Comparison of ENCODE assay signal across 8 cellular contexts in genomic region chr16:21542075-21542474, GRCh38. TPM values are rescaled to one million over a fixed set of nuclear protein-coding genes. Genes with fewer than 3 reads are reported as not detected.
DNase-seq lines count a peak whose midpoint lies in the region; ATAC-seq and TF ChIP-seq lines count a peak whose summit lies in the region.
"Not testable (repeated sequence)": the region's sequence is repeated elsewhere in the genome, so short reads cannot be mapped to it uniquely, and the experiment has no call there.

No MANE protein-coding gene starts in this region.

- POLR2A ChIA-PET in OCI-LY7 (lab: Charles Lee) = not testable (repeated sequence)

- not testable (repeated sequence) for ATAC-seq in central memory CD8-positive, alpha-beta T cell (replicated peaks; ENCODE audit: extremely low read depth, poor library complexity, severe bottlenecking); memory B cell (ENCODE audit: low read depth); stimulated activated effector memory CD8-positive, alpha-beta T cell treated with anti-CD3 and anti-CD28 coated beads, Interleukin-12 subunit alpha, Interleukin-12 subunit beta, amount 100 ng/mL, for 72 hours

- DNase-seq in OCI-LY7 (ENCODE audit: low spot score); activated CD4-positive, alpha-beta T cell treated with anti-CD3 and anti-CD28 coated beads, Interleukin-2, amount 10 ng/mL, durations not matched to agents 24 days and 14 days; activated T-helper 1 cell treated with anti-CD3 and anti-CD28 coated beads, Interleukin-12 subunit alpha, Interleukin-12 subunit beta, Interleukin-2, Interleukin-4 antibody, amounts not matched to agents 30 ng/mL and 10 ng/mL and 1 ng/mL, durations not matched to agents 14 hours and 24 hours and 36 hours (ENCODE audit: low spot score); central memory CD8-positive, alpha-beta T cell (ENCODE audit: low spot score in 2 of 2); memory B cell (ENCODE audit: low spot score in 2 of 2); stimulated activated effector memory CD8-positive, alpha-beta T cell treated with anti-CD3 and anti-CD28 coated beads, Interleukin-12 subunit alpha, Interleukin-12 subunit beta, amount 100 ng/mL, for 72 hours (ENCODE audit: low spot score in 2 of 2); tibial artery: not testable (repeated sequence)

- intact Hi-C loops in OCI-LY7 (cut with micrococcal nuclease; ENCODE audit: unreplicated experiment); activated CD4-positive, alpha-beta T cell treated with anti-CD3 and anti-CD28 coated beads, Interleukin-2, amount 10 ng/mL, durations not matched to agents 24 days and 14 days (cut with micrococcal nuclease); activated T-helper 1 cell treated with anti-CD3 and anti-CD28 coated beads, Interleukin-12 subunit alpha, Interleukin-12 subunit beta, Interleukin-2, Interleukin-4 antibody, amounts not matched to agents 30 ng/mL and 10 ng/mL and 1 ng/mL, durations not matched to agents 14 hours and 24 hours and 36 hours (cut with micrococcal nuclease); tibial artery (cut with DNase I; ENCODE audit: low total_unique reads): not testable (repeated sequence)

- H3K27me3 Mint-ChIP-seq in activated CD4-positive, alpha-beta T cell treated with anti-CD3 and anti-CD28 coated beads, Interleukin-2, amount 10 ng/mL, durations not matched to agents 24 days and 14 days; activated T-helper 1 cell treated with anti-CD3 and anti-CD28 coated beads, Interleukin-12 subunit alpha, Interleukin-12 subunit beta, Interleukin-2, Interleukin-4 antibody, amounts not matched to agents 30 ng/mL and 10 ng/mL and 1 ng/mL, durations not matched to agents 14 hours and 24 hours and 36 hours (ENCODE audit: insufficient read depth); central memory CD8-positive, alpha-beta T cell; memory B cell: not testable (repeated sequence)

- BruUV-seq in OCI-LY7 (replicated peaks; lab: Mats Ljungman, UMichigan) = not testable (repeated sequence)

- H3K79me2 ChIP-seq in DOHH2 (ENCODE audit: control insufficient read depth, low read length); OCI-LY7 (ENCODE audit: insufficient read depth, low read depth, low read length): not testable (repeated sequence)

- H3K36me3 ChIP-seq in DOHH2 (ENCODE audit: control insufficient read depth, low read length); OCI-LY7 (ENCODE audit: insufficient read depth, low read length); tibial artery: not testable (repeated sequence)

- peak overlapping the region; percentile 39 for H3K4me2 ChIP-seq in DOHH2 (ENCODE audit: low read length)
- 0 out of 2 replicates have a peak overlapping the region, but pooled peaks have one; percentile 10 for H3K4me2 ChIP-seq in OCI-LY7 (ENCODE audit: low read length)

- not testable (repeated sequence) for H3K36me3 Mint-ChIP-seq in activated CD4-positive, alpha-beta T cell treated with anti-CD3 and anti-CD28 coated beads, Interleukin-2, amount 10 ng/mL, durations not matched to agents 24 days and 14 days (ENCODE audit: low read depth); activated T-helper 1 cell treated with anti-CD3 and anti-CD28 coated beads, Interleukin-12 subunit alpha, Interleukin-12 subunit beta, Interleukin-2, Interleukin-4 antibody, amounts not matched to agents 30 ng/mL and 10 ng/mL and 1 ng/mL, durations not matched to agents 14 hours and 24 hours and 36 hours (ENCODE audit: low read depth); central memory CD8-positive, alpha-beta T cell (ENCODE audit: insufficient read depth); memory B cell
- H3K36me3 Mint-ChIP-seq in stimulated activated effector memory CD8-positive, alpha-beta T cell treated with anti-CD3 and anti-CD28 coated beads, Interleukin-12 subunit alpha, Interleukin-12 subunit beta, amount 100 ng/mL, for 72 hours = peaks cover 14% of the 10 kb centered on the region

- H3K4me1 Mint-ChIP-seq in activated CD4-positive, alpha-beta T cell treated with anti-CD3 and anti-CD28 coated beads, Interleukin-2, amount 10 ng/mL, durations not matched to agents 24 days and 14 days = peaks cover 32% of the 10 kb centered on the region
- peaks cover 29% of the 10 kb centered on the region for H3K4me1 Mint-ChIP-seq in activated T-helper 1 cell treated with anti-CD3 and anti-CD28 coated beads, Interleukin-12 subunit alpha, Interleukin-12 subunit beta, Interleukin-2, Interleukin-4 antibody, amounts not matched to agents 30 ng/mL and 10 ng/mL and 1 ng/mL, durations not matched to agents 14 hours and 24 hours and 36 hours (ENCODE audit: low read depth)
- not testable (repeated sequence) for H3K4me1 Mint-ChIP-seq in central memory CD8-positive, alpha-beta T cell
- H3K4me1 Mint-ChIP-seq in memory B cell = peaks cover 13% of the 10 kb centered on the region
- H3K4me1 Mint-ChIP-seq in stimulated activated effector memory CD8-positive, alpha-beta T cell treated with anti-CD3 and anti-CD28 coated beads, Interleukin-12 subunit alpha, Interleukin-12 subunit beta, amount 100 ng/mL, for 72 hours = peaks cover 32% of the 10 kb centered on the region

- H3K27me3 ChIP-seq in DOHH2 (ENCODE audit: control insufficient read depth, low read length); tibial artery: not testable (repeated sequence)

- H2AFZ ChIP-seq in OCI-LY7 (ENCODE audit: low read length) = peak overlapping the region; percentile 35; the same call in 1 of the 2 replicates

- peak overlapping the region; percentile 62 for H3K27ac Mint-ChIP-seq in activated CD4-positive, alpha-beta T cell treated with anti-CD3 and anti-CD28 coated beads, Interleukin-2, amount 10 ng/mL, durations not matched to agents 24 days and 14 days
- peak overlapping the region; percentile 67 for H3K27ac Mint-ChIP-seq in activated T-helper 1 cell treated with anti-CD3 and anti-CD28 coated beads, Interleukin-12 subunit alpha, Interleukin-12 subunit beta, Interleukin-2, Interleukin-4 antibody, amounts not matched to agents 30 ng/mL and 10 ng/mL and 1 ng/mL, durations not matched to agents 14 hours and 24 hours and 36 hours
- H3K27ac Mint-ChIP-seq in central memory CD8-positive, alpha-beta T cell (ENCODE audit: low read depth) = peak overlapping the region; percentile 74
- H3K27ac Mint-ChIP-seq in memory B cell = peak overlapping the region; percentile 67
- not testable (repeated sequence) for H3K27ac Mint-ChIP-seq in stimulated activated effector memory CD8-positive, alpha-beta T cell treated with anti-CD3 and anti-CD28 coated beads, Interleukin-12 subunit alpha, Interleukin-12 subunit beta, amount 100 ng/mL, for 72 hours

- not testable (repeated sequence) for H3F3A ChIP-seq in DOHH2 (ENCODE audit: control insufficient read depth, insufficient read depth)

- not testable (repeated sequence) for H3K9me3 Mint-ChIP-seq in activated CD4-positive, alpha-beta T cell treated with anti-CD3 and anti-CD28 coated beads, Interleukin-2, amount 10 ng/mL, durations not matched to agents 24 days and 14 days; activated T-helper 1 cell treated with anti-CD3 and anti-CD28 coated beads, Interleukin-12 subunit alpha, Interleukin-12 subunit beta, Interleukin-2, Interleukin-4 antibody, amounts not matched to agents 30 ng/mL and 10 ng/mL and 1 ng/mL, durations not matched to agents 14 hours and 24 hours and 36 hours; central memory CD8-positive, alpha-beta T cell; memory B cell; stimulated activated effector memory CD8-positive, alpha-beta T cell treated with anti-CD3 and anti-CD28 coated beads, Interleukin-12 subunit alpha, Interleukin-12 subunit beta, amount 100 ng/mL, for 72 hours

- H3K4me1 ChIP-seq in DOHH2 (ENCODE audit: control insufficient read depth, low read length) (peaks cover 30% of the 10 kb centered on the region), OCI-LY7 (ENCODE audit: insufficient read depth, low read length, poor library complexity, severe bottlenecking) (peaks cover 32% of the 10 kb centered on the region), tibial artery (peaks cover 0 to 44% (median 7%) of the 10 kb centered on the region in 4 donors)

- not testable (repeated sequence) for H4K20me1 ChIP-seq in DOHH2 (ENCODE audit: control insufficient read depth, insufficient read depth, low read depth, low read length); OCI-LY7 (ENCODE audit: insufficient read depth, low read length)

- not testable (repeated sequence) for H3K4me3 ChIP-seq in DOHH2 (ENCODE audit: low read length); OCI-LY7 (ENCODE audit: low read depth, low read length, poor library complexity, severe bottlenecking); tibial artery

- not testable (repeated sequence) for H3K9me3 ChIP-seq in DOHH2 (ENCODE audit: control insufficient read depth, insufficient read depth, low read length); OCI-LY7 (ENCODE audit: low read length); tibial artery

- CTCF ChIA-PET in OCI-LY7 (lab: Charles Lee; ENCODE audit: unreplicated experiment) = not testable (repeated sequence)

- not testable (repeated sequence) for H3K9me2 ChIP-seq in DOHH2 (replicated peaks; ENCODE audit: control insufficient read depth, low read length); OCI-LY7 (ENCODE audit: insufficient read depth, low read length)

- H3K4me3 Mint-ChIP-seq in activated CD4-positive, alpha-beta T cell treated with anti-CD3 and anti-CD28 coated beads, Interleukin-2, amount 10 ng/mL, durations not matched to agents 24 days and 14 days = peak overlapping the region; percentile 17
- not testable (repeated sequence) for H3K4me3 Mint-ChIP-seq in activated T-helper 1 cell treated with anti-CD3 and anti-CD28 coated beads, Interleukin-12 subunit alpha, Interleukin-12 subunit beta, Interleukin-2, Interleukin-4 antibody, amounts not matched to agents 30 ng/mL and 10 ng/mL and 1 ng/mL, durations not matched to agents 14 hours and 24 hours and 36 hours; central memory CD8-positive, alpha-beta T cell
- peak overlapping the region; percentile 49 for H3K4me3 Mint-ChIP-seq in memory B cell
- peak overlapping the region; percentile 69 for H3K4me3 Mint-ChIP-seq in stimulated activated effector memory CD8-positive, alpha-beta T cell treated with anti-CD3 and anti-CD28 coated beads, Interleukin-12 subunit alpha, Interleukin-12 subunit beta, amount 100 ng/mL, for 72 hours

- not testable (repeated sequence) for TF ChIP-seq CTCF in DOHH2 (IDR thresholded peaks at IDR 0.05; ENCODE audit: low read depth, low read length, poor library complexity, severe bottlenecking); OCI-LY7 (conservative IDR thresholded peaks at IDR 0.05; ENCODE audit: low read length); tibial artery (IDR thresholded peaks at IDR 0.05)

- 0 out of 2 replicates have a peak overlapping the region, but pooled peaks have one; percentile 12 for H3K27ac ChIP-seq in DOHH2 (ENCODE audit: low read depth, low read length)
- not testable (repeated sequence) for H3K27ac ChIP-seq in OCI-LY7 (ENCODE audit: low read depth, low read length, poor library complexity, severe bottlenecking)
- H3K27ac ChIP-seq in tibial artery = peak overlapping the region; percentile 47 to 79

RNA-seq across cellular contexts. Expression of gene METTL9, which starts 57.3 kb away (rescaled TPM):
- total RNA-seq in OCI-LY7 (2014; rRNA removed; shearing (Covaris generic)) = 113 and 121 TPM in 2 replicates
- total RNA-seq in OCI-LY7 (2022) = 120 and 126 TPM in 2 replicates
- 65.6 and 66.7 TPM in 2 replicates for total RNA-seq in activated CD4-positive, alpha-beta T cell treated with anti-CD3 and anti-CD28 coated beads, Interleukin-2, amount 10 ng/mL, durations not matched to agents 24 days and 14 days
- 58.8 and 64.9 TPM in 2 replicates for total RNA-seq in activated T-helper 1 cell treated with anti-CD3 and anti-CD28 coated beads, Interleukin-12 subunit alpha, Interleukin-12 subunit beta, Interleukin-2, Interleukin-4 antibody, amounts not matched to agents 30 ng/mL and 10 ng/mL and 1 ng/mL, durations not matched to agents 14 hours and 24 hours and 36 hours
